12 cellular contexts compared by ENCODE assay signal in the genomic region with DNA sequence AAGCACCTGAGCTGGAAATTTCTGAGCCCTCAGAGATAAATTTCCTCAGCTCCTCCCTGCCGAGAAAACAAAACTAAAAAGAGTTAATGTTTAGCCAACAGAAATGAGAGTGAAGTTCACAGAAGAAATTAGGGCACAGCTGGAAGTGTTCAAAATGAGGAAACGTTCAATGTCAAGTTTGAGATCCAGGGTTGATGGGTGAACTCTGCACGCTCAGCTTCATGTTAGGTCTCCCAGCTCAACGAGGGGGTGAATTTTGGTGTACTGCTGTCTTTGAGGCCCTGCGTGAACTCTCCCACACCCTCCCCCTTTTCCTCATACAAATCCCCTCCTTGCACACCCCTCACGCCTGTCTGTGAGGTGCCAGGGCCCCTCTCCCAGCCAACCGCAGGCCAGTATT. TPM values are rescaled to one million over a fixed set of nuclear protein-coding genes. Genes with fewer than 3 reads are reported as not detected.
DNase-seq lines count a peak whose midpoint lies in the region; ATAC-seq and TF ChIP-seq lines count a peak whose summit lies in the region.
"Had no signal": no experiment of that assay in that cellular context is flagged by ENCODE, and none has a peak within 500 bp of the region (broad histone marks: within the 10 kb centered on the region; RNA-seq: fewer than 3 reads in every experiment).

No MANE protein-coding gene starts in this region.

- no peak overlapping the region for H3K4me3 Mint-ChIP-seq in activated naive CD8-positive, alpha-beta T cell treated with anti-CD3 and anti-CD28 coated beads, Interleukin-2, amount 50 U/mL, for 24 hours
- H3K4me3 Mint-ChIP-seq in activated T-cell treated with anti-CD3 and anti-CD28 coated beads, Interleukin-2, amount 50 U/mL, for 24 hours = no peak overlapping the region
- no peak overlapping the region for H3K4me3 Mint-ChIP-seq in type B pancreatic cell
- H3K4me3 Mint-ChIP-seq: neural progenitor cell; T-helper 1 cell treated with Interleukin-12 subunit alpha and Interleukin-12 subunit beta and Interleukin-4 antibody, amounts not matched to agents 30 μg/mL and 1 μg/mL, for 36 hours had no signal

- H3K9me3 ChIP-seq in mucosa of stomach (ENCODE audit: control insufficient read depth, low read length) = no peaks in the 10 kb centered on the region

- DNase-seq in activated naive CD8-positive, alpha-beta T cell treated with anti-CD3 and anti-CD28 coated beads, Interleukin-2, amount 50 U/mL, for 24 hours = no peak
- DNase-seq in activated T-cell treated with anti-CD3 and anti-CD28 coated beads, Interleukin-2, amount 50 U/mL, for 24 hours = no peak
- DNase-seq in OCI-M2 (lab: John Stamatoyannopoulos, UW; ENCODE audit: unreplicated experiment) (no peak), type B pancreatic cell (ENCODE audit: extremely low spot score, unreplicated experiment) (no peak)
- DNase-seq: activated effector memory CD4-positive, alpha-beta T cell treated with anti-CD3 and anti-CD28 coated beads, Interleukin-2, amount 50 U/mL, for 16 hours; NCI-H524 treated with DMSO at 0.1 percent for 48 hours had no signal

- peak overlapping the region; percentile 40 for H3K9ac ChIP-seq in mucosa of stomach (ENCODE audit: low read length)
- H3K9ac ChIP-seq: neural progenitor cell had no signal

- peaks cover 21% of the 10 kb centered on the region for H3K4me1 ChIP-seq in mucosa of stomach (ENCODE audit: control insufficient read depth, insufficient read depth, low read length)
- H3K4me1 ChIP-seq: neural progenitor cell had no signal

- no peaks in the 10 kb centered on the region for H3K9me3 Mint-ChIP-seq in activated naive CD8-positive, alpha-beta T cell treated with anti-CD3 and anti-CD28 coated beads, Interleukin-2, amount 50 U/mL, for 24 hours
- peaks cover 5% of the 10 kb centered on the region for H3K9me3 Mint-ChIP-seq in activated T-cell treated with anti-CD3 and anti-CD28 coated beads, Interleukin-2, amount 50 U/mL, for 24 hours
- H3K9me3 Mint-ChIP-seq in type B pancreatic cell = peaks cover 12% of the 10 kb centered on the region

- TF ChIP-seq CTCF in type B pancreatic cell (conservative IDR thresholded peaks at IDR 0.05) = no peak

- peaks cover 3% of the 10 kb centered on the region for H3K4me1 Mint-ChIP-seq in activated naive CD8-positive, alpha-beta T cell treated with anti-CD3 and anti-CD28 coated beads, Interleukin-2, amount 50 U/mL, for 24 hours
- peaks cover 5% of the 10 kb centered on the region for H3K4me1 Mint-ChIP-seq in activated T-cell treated with anti-CD3 and anti-CD28 coated beads, Interleukin-2, amount 50 U/mL, for 24 hours (ENCODE audit: low read depth)
- H3K4me1 Mint-ChIP-seq in type B pancreatic cell (ENCODE audit: unreplicated experiment) = peaks cover 10% of the 10 kb centered on the region

- ATAC-seq in GM18867 (IDR thresholded peaks at IDR 0.05; ENCODE audit: unreplicated experiment) (peak; percentile 76), GM21576 (IDR thresholded peaks at IDR 0.05; ENCODE audit: unreplicated experiment) (peak; percentile 50), HG03558 (IDR thresholded peaks at IDR 0.05; ENCODE audit: extremely low read depth, unreplicated experiment) (peak; percentile 51)
- ATAC-seq in activated naive CD8-positive, alpha-beta T cell treated with anti-CD3 and anti-CD28 coated beads, Interleukin-2, amount 50 U/mL, for 24 hours = no peak

- H3K36me3 Mint-ChIP-seq in activated naive CD8-positive, alpha-beta T cell treated with anti-CD3 and anti-CD28 coated beads, Interleukin-2, amount 50 U/mL, for 24 hours (ENCODE audit: low read depth) = peaks cover 1% of the 10 kb centered on the region
- H3K36me3 Mint-ChIP-seq in activated T-cell treated with anti-CD3 and anti-CD28 coated beads, Interleukin-2, amount 50 U/mL, for 24 hours (ENCODE audit: low read depth) = peaks cover 15% of the 10 kb centered on the region
- no peaks in the 10 kb centered on the region for H3K36me3 Mint-ChIP-seq in type B pancreatic cell
- H3K36me3 Mint-ChIP-seq: neural progenitor cell had no signal

- H3K4me3 ChIP-seq in mucosa of stomach (ENCODE audit: low read length) = no peak overlapping the region
- H3K4me3 ChIP-seq: neural progenitor cell had no signal

- no peaks in the 10 kb centered on the region for H3K27me3 Mint-ChIP-seq in activated naive CD8-positive, alpha-beta T cell treated with anti-CD3 and anti-CD28 coated beads, Interleukin-2, amount 50 U/mL, for 24 hours
- no peaks in the 10 kb centered on the region for H3K27me3 Mint-ChIP-seq in activated T-cell treated with anti-CD3 and anti-CD28 coated beads, Interleukin-2, amount 50 U/mL, for 24 hours
- peaks cover 20% of the 10 kb centered on the region for H3K27me3 Mint-ChIP-seq in type B pancreatic cell

- no peaks in the 10 kb centered on the region for H3K27me3 ChIP-seq in mucosa of stomach (ENCODE audit: control insufficient read depth, insufficient read depth, low read length)

- H3K27ac Mint-ChIP-seq in activated naive CD8-positive, alpha-beta T cell treated with anti-CD3 and anti-CD28 coated beads, Interleukin-2, amount 50 U/mL, for 24 hours = no peak overlapping the region
- H3K27ac Mint-ChIP-seq in activated T-cell treated with anti-CD3 and anti-CD28 coated beads, Interleukin-2, amount 50 U/mL, for 24 hours = no peak overlapping the region
- H3K27ac Mint-ChIP-seq in type B pancreatic cell = no peak overlapping the region
- H3K27ac Mint-ChIP-seq: neural progenitor cell; T-helper 1 cell treated with Interleukin-12 subunit alpha and Interleukin-12 subunit beta and Interleukin-4 antibody, amounts not matched to agents 30 μg/mL and 1 μg/mL, for 36 hours had no signal

- H3K36me3 ChIP-seq in mucosa of stomach (ENCODE audit: control insufficient read depth, insufficient read depth, low read length) = no peaks in the 10 kb centered on the region
- H3K36me3 ChIP-seq: neural progenitor cell had no signal

RNA-seq across cellular contexts. Expression of a gene that starts 13.3 kb away (rescaled TPM):
- 4.6 and 13.0 TPM in 2 replicates for total RNA-seq in type B pancreatic cell (ENCODE audit: low replicate concordance)

RNA-seq across cellular contexts. Expression of a gene that starts 18.2 kb away (rescaled TPM):
- total RNA-seq in type B pancreatic cell (ENCODE audit: low replicate concordance) = 19.1 and 34.4 TPM in 2 replicates

RNA-seq across cellular contexts. Expression of a gene that starts 53.3 kb away (rescaled TPM):
- total RNA-seq in type B pancreatic cell (ENCODE audit: low replicate concordance) = 1.8 and 4.2 TPM in 2 replicates
